Comparison of ENCODE assay signal across 1 cellular context in the genomic region with DNA sequence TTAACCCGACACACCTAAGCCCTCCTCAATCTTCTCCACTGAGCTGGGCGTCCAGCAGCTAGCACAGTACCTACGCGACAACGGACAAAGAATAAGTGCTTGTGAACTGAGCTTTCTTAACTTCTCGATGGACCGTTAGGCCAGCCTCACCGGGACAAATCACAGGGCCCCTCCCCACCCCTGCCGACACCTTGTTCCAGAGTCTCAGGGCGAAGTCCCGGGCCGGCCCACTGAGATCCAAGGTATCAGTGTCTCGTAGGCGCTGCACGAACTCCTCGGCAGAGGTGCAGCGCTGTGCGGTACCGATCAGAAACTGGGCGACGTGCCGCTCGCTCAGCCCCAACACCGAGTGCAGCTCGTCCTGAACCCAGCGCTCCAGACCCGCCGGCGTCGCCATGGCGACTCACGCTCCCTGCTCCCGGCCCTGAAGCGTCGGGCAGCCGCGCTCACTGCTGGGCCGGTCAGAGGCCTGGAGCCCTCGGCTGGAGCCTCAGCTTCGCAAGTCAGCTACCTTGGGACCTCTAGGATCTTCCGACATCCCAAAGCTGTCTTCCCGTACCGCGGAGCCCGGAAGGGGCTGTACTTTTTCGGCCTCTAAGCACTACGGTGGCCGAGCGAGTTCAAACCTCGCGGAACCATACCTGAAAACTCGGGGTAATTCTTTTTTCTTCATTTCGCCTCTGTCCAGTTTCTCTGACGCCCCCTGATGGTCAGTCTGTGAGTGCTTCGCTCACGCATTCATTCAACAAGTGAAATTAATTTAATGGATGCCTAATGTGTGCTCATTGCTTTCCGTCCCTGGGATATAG.
TF ChIP-seq lines count a peak whose summit lies in the region.

A gene (minus strand): TSS at position 562 of the 809 bp plus-strand sequence. CDS start 165 bp downstream, at position 397.

TF ChIP-seq in K562, 482 proteins besides CTCF, POLR2A, EP300 and RAD21 (continued from another document):
- TF ChIP-seq, protein P1, sequence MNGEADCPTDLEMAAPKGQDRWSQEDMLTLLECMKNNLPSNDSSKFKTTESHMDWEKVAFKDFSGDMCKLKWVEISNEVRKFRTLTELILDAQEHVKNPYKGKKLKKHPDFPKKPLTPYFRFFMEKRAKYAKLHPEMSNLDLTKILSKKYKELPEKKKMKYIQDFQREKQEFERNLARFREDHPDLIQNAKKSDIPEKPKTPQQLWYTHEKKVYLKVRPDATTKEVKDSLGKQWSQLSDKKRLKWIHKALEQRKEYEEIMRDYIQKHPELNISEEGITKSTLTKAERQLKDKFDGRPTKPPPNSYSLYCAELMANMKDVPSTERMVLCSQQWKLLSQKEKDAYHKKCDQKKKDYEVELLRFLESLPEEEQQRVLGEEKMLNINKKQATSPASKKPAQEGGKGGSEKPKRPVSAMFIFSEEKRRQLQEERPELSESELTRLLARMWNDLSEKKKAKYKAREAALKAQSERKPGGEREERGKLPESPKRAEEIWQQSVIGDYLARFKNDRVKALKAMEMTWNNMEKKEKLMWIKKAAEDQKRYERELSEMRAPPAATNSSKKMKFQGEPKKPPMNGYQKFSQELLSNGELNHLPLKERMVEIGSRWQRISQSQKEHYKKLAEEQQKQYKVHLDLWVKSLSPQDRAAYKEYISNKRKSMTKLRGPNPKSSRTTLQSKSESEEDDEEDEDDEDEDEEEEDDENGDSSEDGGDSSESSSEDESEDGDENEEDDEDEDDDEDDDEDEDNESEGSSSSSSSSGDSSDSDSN (IDR thresholded peaks at IDR 0.05; ENCODE audit: borderline replicate concordance in 1 of 2, low read depth in 2 of 2, low read length in 2 of 2) = peak in 1 of 2 experiments; percentile 80; a peak in 1 of 4 replicates
- TF ChIP-seq EZH2 (IDR thresholded peaks at IDR 0.05; ENCODE audit: borderline replicate concordance, low read depth, low read length) (no peak), BHLHE40 (IDR thresholded peaks at IDR 0.05; ENCODE audit: low read length) (peak; percentile 14; the same call in 1 of the 2 replicates), SREBF1 (IDR thresholded peaks at IDR 0.05; ENCODE audit: borderline replicate concordance, low read depth, low read length) (no peak)
- TF ChIP-seq, protein P2, sequence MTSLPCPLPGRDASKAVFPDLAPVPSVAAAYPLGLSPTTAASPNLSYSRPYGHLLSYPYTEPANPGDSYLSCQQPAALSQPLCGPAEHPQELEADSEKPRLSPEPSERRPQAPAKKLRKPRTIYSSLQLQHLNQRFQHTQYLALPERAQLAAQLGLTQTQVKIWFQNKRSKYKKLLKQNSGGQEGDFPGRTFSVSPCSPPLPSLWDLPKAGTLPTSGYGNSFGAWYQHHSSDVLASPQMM (CRISPR knock-in tag; IDR thresholded peaks at IDR 0.05) = no peak
